In genomic region chr2:69512446-69512845, GRCh38 we compare ENCODE assay signal across 17 cellular contexts.
DNase-seq lines count a peak whose midpoint lies in the region; ATAC-seq and TF ChIP-seq lines count a peak whose summit lies in the region.
"Had no signal": no experiment of that assay in that cellular context is flagged by ENCODE, and none has a peak within 500 bp of the region (broad histone marks: within the 10 kb centered on the region; RNA-seq: fewer than 3 reads in every experiment).

No MANE protein-coding gene starts in this region.

- H3K4me3 ChIP-seq in CD8-positive, alpha-beta T cell (ENCODE audit: low read depth, low read length), result no peak overlapping the region
- H3K4me3 ChIP-seq in cardiac muscle cell (no peak overlapping the region), prostate gland (no peak overlapping the region)
- H3K4me3 ChIP-seq: BLaER1 treated with 17β-estradiol and CSF1 and Interleukin-3, amounts not matched to agents 10 nM and 100 nM; HAP-1 had no signal

- H3K27me3 Mint-ChIP-seq in activated naive CD8-positive, alpha-beta T cell, result no peaks in the 10 kb centered on the region
- no peaks in the 10 kb centered on the region for H3K27me3 Mint-ChIP-seq in activated naive CD8-positive, alpha-beta T cell treated with anti-CD3 and anti-CD28 coated beads for 36 hours
- H3K27me3 Mint-ChIP-seq in CD8-positive, alpha-beta T cell (ENCODE audit: low read depth), result no peaks in the 10 kb centered on the region
- H3K27me3 Mint-ChIP-seq in immature natural killer cell (ENCODE audit: low read depth in 3 of 3), result peaks cover 0 to 5% (median 3%) of the 10 kb centered on the region in 3 donors
- H3K27me3 Mint-ChIP-seq in CD4-positive, alpha-beta T cell, result no peaks in the 10 kb centered on the region
- H3K27me3 Mint-ChIP-seq: CD4-positive, CD25-positive, alpha-beta regulatory T cell had no signal

- H3K27me3 ChIP-seq in CD8-positive, alpha-beta T cell (ENCODE audit: insufficient read depth, low read length), result no peaks in the 10 kb centered on the region
- H3K27me3 ChIP-seq in cardiac muscle cell (no peaks in the 10 kb centered on the region), prostate gland (replicated peaks; ENCODE audit: insufficient read depth) (no peaks in the 10 kb centered on the region)
- no peaks in the 10 kb centered on the region for H3K27me3 ChIP-seq in CD4-positive, alpha-beta T cell (ENCODE audit: control insufficient read depth, insufficient read depth, low read length)
- H3K27me3 ChIP-seq: BLaER1 treated with 17β-estradiol and CSF1 and Interleukin-3, amounts not matched to agents 10 nM and 100 nM had no signal

- H3K4me3 Mint-ChIP-seq in activated naive CD8-positive, alpha-beta T cell, result no peak overlapping the region
- H3K4me3 Mint-ChIP-seq in activated naive CD8-positive, alpha-beta T cell treated with anti-CD3 and anti-CD28 coated beads for 36 hours, result no peak overlapping the region
- no peak overlapping the region for H3K4me3 Mint-ChIP-seq in CD8-positive, alpha-beta T cell
- no peak overlapping the region for H3K4me3 Mint-ChIP-seq in immature natural killer cell
- H3K4me3 Mint-ChIP-seq in CD4-positive, alpha-beta T cell, result no peak overlapping the region
- H3K4me3 Mint-ChIP-seq: CD4-positive, CD25-positive, alpha-beta regulatory T cell; HFFc6 had no signal

- H3K27ac ChIP-seq in CD8-positive, alpha-beta T cell (ENCODE audit: low read depth, low read length), result no peak overlapping the region
- H3K27ac ChIP-seq in cardiac muscle cell (peak overlapping the region; percentile 70), prostate gland (no peak overlapping the region)
- H3K27ac ChIP-seq in CD4-positive, alpha-beta T cell (ENCODE audit: low read depth, low read length), result no peak overlapping the region
- H3K27ac ChIP-seq: BLaER1 treated with 17β-estradiol and CSF1 and Interleukin-3, amounts not matched to agents 10 nM and 100 nM had no signal

- CTCF ChIA-PET in CD8-positive, alpha-beta T cell (lab: Charles Lee), result interaction anchor here (1.3 kb wide), 1 partner anchor 305 kb away, joined by 6 read pairs; no protein-coding TSS in a partner anchor
- CTCF ChIA-PET in CD4-positive, alpha-beta T cell (lab: Charles Lee), result no interaction called here
- CTCF ChIA-PET in HEK293T (lab: Yijun Ruan, JAX), result no interaction called here

- TF ChIP-seq CTCF in CD8-positive, alpha-beta T cell (IDR thresholded peaks at IDR 0.05), result no peak
- no peak for TF ChIP-seq CTCF in cardiac muscle cell (IDR thresholded peaks at IDR 0.05; ENCODE audit: low read depth, low read length)
- no peak for TF ChIP-seq CTCF in CD4-positive, alpha-beta T cell (IDR thresholded peaks at IDR 0.05)
- TF ChIP-seq CTCF in prostate gland (IDR thresholded peaks at IDR 0.05), result no peak

- DNase-seq in activated naive CD8-positive, alpha-beta T cell treated with anti-CD3 and anti-CD28 coated beads for 36 hours, result no peak
- DNase-seq in CD8-positive, alpha-beta T cell, result no peak
- no peak for DNase-seq in cardiac muscle cell (ENCODE audit: low read depth in 1 of 2, low spot score in 1 of 2)
- DNase-seq in immature natural killer cell, result no peak
- DNase-seq in CD4-positive, alpha-beta T cell, result no peak
- no peak for DNase-seq in HEK293T (ENCODE audit: extremely low spot score)
- no peak for DNase-seq in prostate gland (ENCODE audit: low spot score)
- DNase-seq: ACHN; Caco-2; CD4-positive, CD25-positive, alpha-beta regulatory T cell; DND-41; GDM1; HFFc6 had no signal

- peak overlapping the region; percentile 81 for H3K27ac Mint-ChIP-seq in activated naive CD8-positive, alpha-beta T cell
- H3K27ac Mint-ChIP-seq in activated naive CD8-positive, alpha-beta T cell treated with anti-CD3 and anti-CD28 coated beads for 36 hours, result no peak overlapping the region
- peak overlapping the region; percentile 1 for H3K27ac Mint-ChIP-seq in CD8-positive, alpha-beta T cell
- H3K27ac Mint-ChIP-seq in immature natural killer cell, result peak overlapping the region in 4 of 6 donors; percentile 2 to 44 (median 8)
- no peak overlapping the region for H3K27ac Mint-ChIP-seq in CD4-positive, alpha-beta T cell
- H3K27ac Mint-ChIP-seq: HFFc6 had no signal

- H3K9me3 Mint-ChIP-seq in activated naive CD8-positive, alpha-beta T cell (ENCODE audit: low read depth), result peaks cover 3% of the 10 kb centered on the region
- peaks cover 5% of the 10 kb centered on the region for H3K9me3 Mint-ChIP-seq in activated naive CD8-positive, alpha-beta T cell treated with anti-CD3 and anti-CD28 coated beads for 36 hours
- H3K9me3 Mint-ChIP-seq in CD8-positive, alpha-beta T cell, result peaks cover 4% of the 10 kb centered on the region
- no peaks in the 10 kb centered on the region for H3K9me3 Mint-ChIP-seq in immature natural killer cell
- H3K9me3 Mint-ChIP-seq in CD4-positive, alpha-beta T cell, result no peaks in the 10 kb centered on the region
- H3K9me3 Mint-ChIP-seq: HFFc6 had no signal

- POLR2A ChIA-PET in CD8-positive, alpha-beta T cell (lab: Charles Lee), result no interaction called here
- POLR2A ChIA-PET in CD4-positive, alpha-beta T cell (lab: Charles Lee), result interaction anchor here (0.8 kb wide), 1 partner anchor 21 kb away, joined by 4 read pairs; no protein-coding TSS in a partner anchor
- POLR2A ChIA-PET in HEK293T (lab: Yijun Ruan, JAX), result no interaction called here

- peaks cover 87% of the 10 kb centered on the region for H3K36me3 ChIP-seq in CD8-positive, alpha-beta T cell (ENCODE audit: insufficient read depth, low read length)
- H3K36me3 ChIP-seq in cardiac muscle cell, result peaks cover 54% of the 10 kb centered on the region
- no peaks in the 10 kb centered on the region for H3K36me3 ChIP-seq in prostate gland

- no peak for TF ChIP-seq POLR2A in prostate gland (IDR thresholded peaks at IDR 0.05)

- WGBS in prostate gland, result 75% methylated on average over 3 of the region's 3 CpGs

- no peaks in the 10 kb centered on the region for H3K4me1 ChIP-seq in CD8-positive, alpha-beta T cell (ENCODE audit: insufficient read depth, low read length)
- no peaks in the 10 kb centered on the region for H3K4me1 ChIP-seq in cardiac muscle cell (ENCODE audit: low read depth)
- H3K4me1 ChIP-seq in prostate gland (replicated peaks), result no peaks in the 10 kb centered on the region
- H3K4me1 ChIP-seq: Caco-2, HAP-1 had no signal

- peaks cover 47% of the 10 kb centered on the region for H3K36me3 Mint-ChIP-seq in activated naive CD8-positive, alpha-beta T cell
- H3K36me3 Mint-ChIP-seq in activated naive CD8-positive, alpha-beta T cell treated with anti-CD3 and anti-CD28 coated beads for 36 hours, result peaks cover 66% of the 10 kb centered on the region
- H3K36me3 Mint-ChIP-seq in CD8-positive, alpha-beta T cell, result peaks cover 97% of the 10 kb centered on the region
- H3K36me3 Mint-ChIP-seq in immature natural killer cell, result peaks cover 48 to 66% (median 62%) of the 10 kb centered on the region in 3 donors
- peaks cover 100% of the 10 kb centered on the region for H3K36me3 Mint-ChIP-seq in CD4-positive, alpha-beta T cell (ENCODE audit: low read depth)

- intact Hi-C loops in CD8-positive, alpha-beta T cell (cut with DNase I, micrococcal nuclease), result no loop called here
- intact Hi-C loops in CD4-positive, alpha-beta T cell (cut with DNase I, micrococcal nuclease), result no loop called here
- intact Hi-C loops in prostate gland (cut with DNase I), result no loop called here

- H3K9me3 ChIP-seq in CD8-positive, alpha-beta T cell (ENCODE audit: low read length), result no peaks in the 10 kb centered on the region
- no peaks in the 10 kb centered on the region for H3K9me3 ChIP-seq in cardiac muscle cell (ENCODE audit: low read depth)
- H3K9me3 ChIP-seq in CD4-positive, alpha-beta T cell (ENCODE audit: control insufficient read depth, low read length), result no peaks in the 10 kb centered on the region
- no peaks in the 10 kb centered on the region for H3K9me3 ChIP-seq in prostate gland
- H3K9me3 ChIP-seq: Caco-2, HAP-1 had no signal

- no peak for ATAC-seq in CD8-positive, alpha-beta T cell
- no peak for ATAC-seq in CD4-positive, alpha-beta T cell (ENCODE audit: poor library complexity)
- ATAC-seq: HepG2 had no signal

- peaks cover 33% of the 10 kb centered on the region for H3K4me1 Mint-ChIP-seq in activated naive CD8-positive, alpha-beta T cell (ENCODE audit: low read depth)
- H3K4me1 Mint-ChIP-seq in activated naive CD8-positive, alpha-beta T cell treated with anti-CD3 and anti-CD28 coated beads for 36 hours, result peaks cover 19% of the 10 kb centered on the region
- H3K4me1 Mint-ChIP-seq in CD8-positive, alpha-beta T cell (ENCODE audit: low read depth), result peaks cover 8% of the 10 kb centered on the region
- peaks cover 5 to 15% of the 10 kb centered on the region in 2 donors for H3K4me1 Mint-ChIP-seq in immature natural killer cell
- peaks cover 26% of the 10 kb centered on the region for H3K4me1 Mint-ChIP-seq in CD4-positive, alpha-beta T cell (ENCODE audit: low read depth)

TF ChIP-seq in HEK293T, 16 proteins besides CTCF, POLR2A, EP300 and RAD21:
- TF ChIP-seq FOXK2 (IDR thresholded peaks at IDR 0.05), result no peak
- TF ChIP-seq HDGF (IDR thresholded peaks at IDR 0.05; ENCODE audit: borderline replicate concordance), result no peak
- no peak for TF ChIP-seq BHLHE40 (IDR thresholded peaks at IDR 0.05; ENCODE audit: borderline replicate concordance)
- no peak for TF ChIP-seq ARNT (IDR thresholded peaks at IDR 0.05)
- TF ChIP-seq PKNOX1 (IDR thresholded peaks at IDR 0.05), result no peak
- no peak for TF ChIP-seq ELF4 (IDR thresholded peaks at IDR 0.05)
- no peak for TF ChIP-seq NFRKB (IDR thresholded peaks at IDR 0.05)
- TF ChIP-seq SUZ12 (IDR thresholded peaks at IDR 0.05), result no peak
- no peak for TF ChIP-seq FOXM1 (IDR thresholded peaks at IDR 0.05; ENCODE audit: borderline replicate concordance)
- TF ChIP-seq FOXA1 (IDR thresholded peaks at IDR 0.05), result no peak
- TF ChIP-seq ZNF384 (IDR thresholded peaks at IDR 0.05), result no peak
- no peak for TF ChIP-seq CTBP1 (IDR thresholded peaks at IDR 0.05; ENCODE audit: borderline replicate concordance)
- TF ChIP-seq LEF1 (IDR thresholded peaks at IDR 0.05; ENCODE audit: borderline replicate concordance), result no peak
- TF ChIP-seq TARDBP (IDR thresholded peaks at IDR 0.05), result no peak
- TF ChIP-seq L3MBTL2 (conservative IDR thresholded peaks at IDR 0.05), result no peak
- TF ChIP-seq SP1 (IDR thresholded peaks at IDR 0.05), result no peak

Comparison
In these comparisons a context has a peak if more than half of its experiments do, and no peak if none do; other contexts are left out.
1. H3K27ac Mint-ChIP-seq: peak in activated naive CD8-positive, alpha-beta T cell (single experiment), CD8-positive, alpha-beta T cell (single experiment) and immature natural killer cell (4 of 6); none in activated naive CD8-positive, alpha-beta T cell treated with anti-CD3 and anti-CD28 coated beads for 36 hours (single experiment) and CD4-positive, alpha-beta T cell (single experiment).